13 cellular contexts compared by ENCODE assay signal in genomic region chr3:58093573-58094195, GRCh38.
DNase-seq lines count a peak whose midpoint lies in the region; ATAC-seq and TF ChIP-seq lines count a peak whose summit lies in the region.
"Had no signal": no experiment of that assay in that cellular context is flagged by ENCODE, and none has a peak within 500 bp of the region (broad histone marks: within the 10 kb centered on the region; RNA-seq: fewer than 3 reads in every experiment).

No MANE protein-coding gene starts in this region.

- peaks cover 10% of the 10 kb centered on the region for H3K36me3 ChIP-seq in effector memory CD4-positive, alpha-beta T cell (ENCODE audit: control insufficient read depth, insufficient read depth, low read length)

- no peaks in the 10 kb centered on the region for H3K4me1 Mint-ChIP-seq in type B pancreatic cell (ENCODE audit: unreplicated experiment)

- DNase-seq in SIG-M5 treated with dmso at 0.1 percent for 504 hours (lab: John Stamatoyannopoulos, UW; ENCODE audit: unreplicated experiment) = peak; percentile 42
- no peak for DNase-seq in SIG-M5 (lab: John Stamatoyannopoulos, UW)
- DNase-seq in T1000 (lab: John Stamatoyannopoulos, UW) = peak; percentile 63
- peak; percentile 86 for DNase-seq in fibroblast of villous mesenchyme (ENCODE audit: low read depth)
- no peak for DNase-seq in type B pancreatic cell (ENCODE audit: extremely low spot score, unreplicated experiment)
- no peak for DNase-seq in effector memory CD4-positive, alpha-beta T cell
- DNase-seq in activated CD4-positive, alpha-beta T cell treated with anti-CD3 and anti-CD28 coated beads, Interleukin-2, amount 50 U/mL, for 4 hours = no peak
- DNase-seq: adrenal gland; effector CD4-positive, alpha-beta T cell; NCI-H2029 treated with DMSO at 0.1 percent for 48 hours; right lobe of liver had no signal

- H3K27ac Mint-ChIP-seq in type B pancreatic cell = peak overlapping the region; percentile 63

- H3K36me3 Mint-ChIP-seq in type B pancreatic cell = peaks cover 36% of the 10 kb centered on the region

- TF ChIP-seq CTCF in fibroblast of villous mesenchyme (IDR thresholded peaks at IDR 0.05; ENCODE audit: insufficient read depth, low read depth, low read length) (no peak), type B pancreatic cell (conservative IDR thresholded peaks at IDR 0.05) (no peak)

- no peak overlapping the region for H3K27ac ChIP-seq in effector memory CD4-positive, alpha-beta T cell (ENCODE audit: insufficient read depth, low read length, poor library complexity, severe bottlenecking)
- H3K27ac ChIP-seq: 22Rv1, adrenal gland, right lobe of liver had no signal

- H3K4me1 ChIP-seq in effector memory CD4-positive, alpha-beta T cell (ENCODE audit: control insufficient read depth, insufficient read depth, low read length, poor library complexity, severe bottlenecking) = no peaks in the 10 kb centered on the region
- H3K4me1 ChIP-seq: adrenal gland had no signal

- H3K4me3 Mint-ChIP-seq in type B pancreatic cell = no peak overlapping the region

- H3K27me3 ChIP-seq in effector memory CD4-positive, alpha-beta T cell (replicated peaks; ENCODE audit: control insufficient read depth, insufficient read depth, low read length, poor library complexity, severe bottlenecking) = no peaks in the 10 kb centered on the region
- H3K27me3 ChIP-seq: adrenal gland, right lobe of liver had no signal

- H3K27me3 Mint-ChIP-seq in type B pancreatic cell = no peaks in the 10 kb centered on the region

- ATAC-seq in GM21786 (IDR thresholded peaks at IDR 0.05; ENCODE audit: unreplicated experiment) = no peak

- no peaks in the 10 kb centered on the region for H3K9me3 Mint-ChIP-seq in type B pancreatic cell

- no peaks in the 10 kb centered on the region for H3K9me3 ChIP-seq in effector memory CD4-positive, alpha-beta T cell (ENCODE audit: control insufficient read depth, low read length)
- H3K9me3 ChIP-seq: adrenal gland, right lobe of liver had no signal

- no peak overlapping the region for H3K4me3 ChIP-seq in fibroblast of villous mesenchyme (ENCODE audit: low read depth, low read length)
- H3K4me3 ChIP-seq in effector memory CD4-positive, alpha-beta T cell (ENCODE audit: insufficient read depth, low read depth, low read length, poor library complexity, severe bottlenecking) = no peak overlapping the region
- H3K4me3 ChIP-seq: adrenal gland, right lobe of liver had no signal

Comparison
In these comparisons a context has a peak if more than half of its experiments do, and no peak if none do; other contexts are left out.
1. DNase-seq: peak in SIG-M5 treated with dmso at 0.1 percent for 504 hours (single experiment), T1000 (single experiment) and fibroblast of villous mesenchyme (single experiment); none in SIG-M5 (single experiment), type B pancreatic cell (single experiment), effector memory CD4-positive, alpha-beta T cell (0 of 3) and activated CD4-positive, alpha-beta T cell treated with anti-CD3 and anti-CD28 coated beads, Interleukin-2, amount 50 U/mL, for 4 hours (0 of 2).